Comparison of ENCODE assay signal across 14 cellular contexts in genomic region chr2:154707994-154708393, GRCh38.
DNase-seq lines count a peak whose midpoint lies in the region; TF ChIP-seq lines count a peak whose summit lies in the region.
"Had no signal": no experiment of that assay in that cellular context is flagged by ENCODE, and none has a peak within 500 bp of the region (broad histone marks: within the 10 kb centered on the region; RNA-seq: fewer than 3 reads in every experiment).

No MANE protein-coding gene starts in this region.

- H2AFZ ChIP-seq in OCI-LY1 (ENCODE audit: low read length), result no peak overlapping the region

- H3K36me3 ChIP-seq in OCI-LY1 (ENCODE audit: insufficient read depth, low read length), result no peaks in the 10 kb centered on the region
- H3K36me3 ChIP-seq: BLaER1, HAP-1 had no signal

- H3F3A ChIP-seq in OCI-LY1 (ENCODE audit: insufficient read depth, low read length), result no peaks in the 10 kb centered on the region

- DNase-seq in NCI-H524 (lab: John Stamatoyannopoulos, UW) (peak; percentile 22 to 40), NCI-H524 treated with DMSO at 0.1 percent for 48 hours (lab: John Stamatoyannopoulos, UW) (no peak), caudate nucleus (lab: John Stamatoyannopoulos, UW) (no peak), kidney tubule cell (ENCODE audit: low spot score) (no peak), DMS79 (lab: John Stamatoyannopoulos, UW) (no peak), GM10248 (ENCODE audit: extremely low spot score) (no peak), NCI-H1694 (lab: John Stamatoyannopoulos, UW) (no peak)
- DNase-seq: 8988T; AML-193; Caco-2; CD8-positive, alpha-beta memory T cell had no signal

- H3K9me2 ChIP-seq in OCI-LY1 (ENCODE audit: low read depth, low read length), result no peaks in the 10 kb centered on the region

- no peaks in the 10 kb centered on the region for H3K79me2 ChIP-seq in OCI-LY1 (ENCODE audit: insufficient read depth, low read length)

- CTCF ChIA-PET in GM10248 (lab: Yijun Ruan, JAX), result no interaction called here

- H3K9ac ChIP-seq in OCI-LY1 (ENCODE audit: low read length), result no peak overlapping the region
- H3K9ac ChIP-seq: BLaER1 had no signal

- H3K9me3 ChIP-seq in OCI-LY1 (ENCODE audit: low read length), result no peaks in the 10 kb centered on the region
- H3K9me3 ChIP-seq: BLaER1, Caco-2, HAP-1 had no signal

- H3K27me3 ChIP-seq in OCI-LY1 (ENCODE audit: insufficient read depth, low read length), result no peaks in the 10 kb centered on the region
- H3K27me3 ChIP-seq: BLaER1 had no signal

- no peak overlapping the region for H3K4me2 ChIP-seq in OCI-LY1 (ENCODE audit: low read length)
- H3K4me2 ChIP-seq: BLaER1 had no signal

- H3K27ac ChIP-seq in OCI-LY1 (ENCODE audit: low read depth, low read length, poor library complexity, severe bottlenecking), result peak overlapping the region; percentile 46
- H3K27ac ChIP-seq in caudate nucleus (ENCODE audit: low read depth, low read length), result peak overlapping the region; percentile 38
- H3K27ac ChIP-seq: BLaER1 had no signal

- H3K4me1 ChIP-seq in OCI-LY1 (ENCODE audit: insufficient read depth, low read length, severe bottlenecking), result peaks cover 42% of the 10 kb centered on the region
- H3K4me1 ChIP-seq: BLaER1, Caco-2, HAP-1 had no signal

- POLR2A ChIA-PET in GM10248 (lab: Yijun Ruan, JAX), result no interaction called here

- no peak overlapping the region for H3K4me3 ChIP-seq in OCI-LY1 (ENCODE audit: low read depth, low read length, poor library complexity, severe bottlenecking)
- H3K4me3 ChIP-seq: BLaER1, HAP-1 had no signal

- TF ChIP-seq CTCF in OCI-LY1 (IDR thresholded peaks at IDR 0.05; ENCODE audit: low read length) (no peak), GM10248 (IDR thresholded peaks at IDR 0.05; ENCODE audit: control extremely low read depth, extremely low read depth, low read depth, missing control alignments) (no peak)

- no peaks in the 10 kb centered on the region for H4K20me1 ChIP-seq in OCI-LY1 (ENCODE audit: insufficient read depth, low read length)
- H4K20me1 ChIP-seq: BLaER1 had no signal

Comparison
In these comparisons a context has a peak if more than half of its experiments do, and no peak if none do; other contexts are left out.
1. DNase-seq: peak in NCI-H524 (2 of 2); none in NCI-H524 treated with DMSO at 0.1 percent for 48 hours (single experiment), caudate nucleus (0 of 61), kidney tubule cell (single experiment), DMS79 (single experiment), GM10248 (single experiment) and NCI-H1694 (single experiment).